Comparison of ENCODE assay signal across 8 cellular contexts in genomic region chr3:58217209-58217811, GRCh38. TPM values are rescaled to one million over a fixed set of nuclear protein-coding genes. Genes with fewer than 3 reads are reported as not detected.
A peak's percentile ranks its signal among the peaks of the same experiment; 100 is the strongest.
DNase-seq lines count a peak whose midpoint lies in the region; ATAC-seq, FAIRE-seq and TF ChIP-seq lines count a peak whose summit lies in the region.

No MANE protein-coding gene starts in this region.

- peaks cover 45% of the 10 kb centered on the region for H3K4me1 Mint-ChIP-seq in activated T-helper 2 cell treated with anti-CD3 and anti-CD28 coated beads, Interferon-gamma antibody, Interleukin-2, Interleukin-4, amounts not matched to agents 10 μg/mL and 5 μg/mL and 100 μg/mL, durations not matched to agents 14 hours and 24 hours and 36 hours (ENCODE audit: low read depth)

- intact Hi-C loops in activated T-helper 2 cell treated with anti-CD3 and anti-CD28 coated beads, Interferon-gamma antibody, Interleukin-2, Interleukin-4, amounts not matched to agents 10 μg/mL and 5 μg/mL and 100 μg/mL, durations not matched to agents 14 hours and 24 hours and 36 hours (cut with micrococcal nuclease): loop anchor here (1.0 to 5.0 kb wide), 3 partner anchors 19 to 40 kb away; partner anchors contain the start of gene ABHD6

- H3K27ac ChIP-seq in neuronal stem cell (replicated peaks; ENCODE audit: low read length): no peak overlapping the region
- peak overlapping the region in 2 of 4 donors; percentile 51 to 55 for H3K27ac ChIP-seq in tibial nerve

- H4K91ac ChIP-seq in neuronal stem cell (ENCODE audit: low read depth, low read length, poor library complexity): no peak overlapping the region

- peak; percentile 90 for TF ChIP-seq CTCF in GM12873 (IDR thresholded peaks at IDR 0.05; ENCODE audit: insufficient read depth, low read depth, low read length, missing control alignments)
- peak; percentile 90 for TF ChIP-seq CTCF in fibroblast of the aortic adventitia (IDR thresholded peaks at IDR 0.05; ENCODE audit: insufficient read depth, low read length)
- TF ChIP-seq CTCF in tibial nerve (IDR thresholded peaks at IDR 0.05): peak; percentile 67 to 81 (median 75)

- H3K79me1 ChIP-seq in neuronal stem cell (ENCODE audit: low read depth, low read length): no peaks in the 10 kb centered on the region

- no peaks in the 10 kb centered on the region for H3K36me3 Mint-ChIP-seq in activated T-helper 2 cell treated with anti-CD3 and anti-CD28 coated beads, Interferon-gamma antibody, Interleukin-2, Interleukin-4, amounts not matched to agents 10 μg/mL and 5 μg/mL and 100 μg/mL, durations not matched to agents 14 hours and 24 hours and 36 hours (ENCODE audit: low read depth)

- H3K27me3 Mint-ChIP-seq in activated T-helper 2 cell treated with anti-CD3 and anti-CD28 coated beads, Interferon-gamma antibody, Interleukin-2, Interleukin-4, amounts not matched to agents 10 μg/mL and 5 μg/mL and 100 μg/mL, durations not matched to agents 14 hours and 24 hours and 36 hours (ENCODE audit: low read depth): no peaks in the 10 kb centered on the region

- H3K14ac ChIP-seq in neuronal stem cell (ENCODE audit: low read length): peak overlapping the region; percentile 44

- H2AK5ac ChIP-seq in neuronal stem cell (ENCODE audit: low read depth, low read length): no peak overlapping the region

- H3K18ac ChIP-seq in neuronal stem cell (ENCODE audit: low read length): peak overlapping the region; percentile 72

- H2BK15ac ChIP-seq in neuronal stem cell (ENCODE audit: low read length): no peak overlapping the region

- H3K4me3 ChIP-seq in fibroblast of the aortic adventitia (ENCODE audit: low read depth, low read length) (no peak overlapping the region), neuronal stem cell (ENCODE audit: low read length in 2 of 2) (no peak overlapping the region), tibial nerve (no peak overlapping the region)

- H3K9me3 Mint-ChIP-seq in activated T-helper 2 cell treated with anti-CD3 and anti-CD28 coated beads, Interferon-gamma antibody, Interleukin-2, Interleukin-4, amounts not matched to agents 10 μg/mL and 5 μg/mL and 100 μg/mL, durations not matched to agents 14 hours and 24 hours and 36 hours: no peaks in the 10 kb centered on the region

- H3K4ac ChIP-seq in neuronal stem cell (ENCODE audit: low read length): no peak overlapping the region

- peaks cover 0 to 8% of the 10 kb centered on the region in 2 donors for H3K4me1 ChIP-seq in neuronal stem cell (ENCODE audit: control insufficient read depth in 2 of 2, insufficient read depth in 1 of 2, low read depth in 1 of 2, low read length in 2 of 2)
- peaks cover 0 to 17% (median 5%) of the 10 kb centered on the region in 4 donors for H3K4me1 ChIP-seq in tibial nerve

- no peak overlapping the region for H4K8ac ChIP-seq in neuronal stem cell (ENCODE audit: low read depth, low read length)

- no peak overlapping the region for H2BK120ac ChIP-seq in neuronal stem cell (ENCODE audit: low read depth, low read length)

- H3K27me3 ChIP-seq in neuronal stem cell (ENCODE audit: control insufficient read depth in 3 of 3, insufficient read depth in 3 of 3, low read depth in 1 of 3, low read length in 3 of 3): peaks cover 0 to 41% (median 7%) of the 10 kb centered on the region in 3 experiments
- H3K27me3 ChIP-seq in tibial nerve: no peaks in the 10 kb centered on the region

- no peak overlapping the region for H2AFZ ChIP-seq in neuronal stem cell (ENCODE audit: low read length)

- FAIRE-seq in RCC 7860 (lab: Jason Lieb, UNC): peak; percentile 44

- no peaks in the 10 kb centered on the region for H3K36me3 ChIP-seq in neuronal stem cell (replicated peaks in 1 of 2; ENCODE audit: control insufficient read depth in 2 of 2, insufficient read depth in 2 of 2, low read length in 2 of 2)
- no peaks in the 10 kb centered on the region for H3K36me3 ChIP-seq in tibial nerve

- no peak overlapping the region for H3K9ac ChIP-seq in neuronal stem cell (ENCODE audit: low read depth, low read length, poor library complexity)

- TF ChIP-seq POLR2A in tibial nerve (IDR thresholded peaks at IDR 0.05): no peak

- peak; percentile 34 for ATAC-seq in HG03520 (IDR thresholded peaks at IDR 0.05; ENCODE audit: unreplicated experiment)

- no peak overlapping the region for H2BK5ac ChIP-seq in neuronal stem cell (ENCODE audit: low read length)

- no peak overlapping the region for H3K4me2 ChIP-seq in neuronal stem cell (ENCODE audit: insufficient read depth, low read length, poor library complexity, severe bottlenecking)

- H3K27ac Mint-ChIP-seq in activated T-helper 2 cell treated with anti-CD3 and anti-CD28 coated beads, Interferon-gamma antibody, Interleukin-2, Interleukin-4, amounts not matched to agents 10 μg/mL and 5 μg/mL and 100 μg/mL, durations not matched to agents 14 hours and 24 hours and 36 hours: no peak overlapping the region

- H3K23ac ChIP-seq in neuronal stem cell (ENCODE audit: low read depth, low read length, poor library complexity): no peak overlapping the region

- H3K4me3 Mint-ChIP-seq in activated T-helper 2 cell treated with anti-CD3 and anti-CD28 coated beads, Interferon-gamma antibody, Interleukin-2, Interleukin-4, amounts not matched to agents 10 μg/mL and 5 μg/mL and 100 μg/mL, durations not matched to agents 14 hours and 24 hours and 36 hours (ENCODE audit: low read depth): no peak overlapping the region

- peak; percentile 69 for DNase-seq in 8988T
- DNase-seq in RCC 7860 (ENCODE audit: low spot score): peak; percentile 61
- peak; percentile 44 for DNase-seq in activated T-helper 2 cell treated with anti-CD3 and anti-CD28 coated beads, Interferon-gamma antibody, Interleukin-2, Interleukin-4, amounts not matched to agents 10 μg/mL and 5 μg/mL and 100 μg/mL, durations not matched to agents 14 hours and 24 hours and 36 hours (ENCODE audit: low spot score)
- peak; percentile 56 for DNase-seq in fibroblast of the aortic adventitia (ENCODE audit: low read depth)
- DNase-seq in neuronal stem cell (ENCODE audit: low spot score): peak; percentile 75
- DNase-seq in tibial nerve (ENCODE audit: low spot score in 2 of 2): peak; percentile 28 to 63

- no peaks in the 10 kb centered on the region for H3K9me3 ChIP-seq in neuronal stem cell (replicated peaks in 1 of 2; ENCODE audit: control insufficient read depth in 2 of 2, insufficient read depth in 1 of 2, low read depth in 1 of 2, low read length in 2 of 2)
- H3K9me3 ChIP-seq in tibial nerve: no peaks in the 10 kb centered on the region

- peak in 1 of 2 donors; percentile 47 for TF ChIP-seq EP300 in tibial nerve (IDR thresholded peaks at IDR 0.05)

- H2BK12ac ChIP-seq in neuronal stem cell (ENCODE audit: low read length): no peak overlapping the region

- WGBS in neuronal stem cell (ENCODE audit: extremely low coverage in 2 of 2, insufficient read length in 2 of 2, insufficient replicate concordance in 1 of 2), 2 donors: no CpG with 5 or more reads among the region's 15 CpGs
- 14 to 15% methylated on average over 15 of the region's 15 CpGs for WGBS in tibial nerve, 2 donors

RNA-seq across cellular contexts. Expression of gene DNASE1L3, which starts 6.5 kb away (rescaled TPM):
- total RNA-seq in activated T-helper 2 cell treated with anti-CD3 and anti-CD28 coated beads, Interferon-gamma antibody, Interleukin-2, Interleukin-4, amounts not matched to agents 10 μg/mL and 5 μg/mL and 100 μg/mL, durations not matched to agents 14 hours and 24 hours and 36 hours: not detected in 2 replicates
- total RNA-seq in fibroblast of the aortic adventitia (ENCODE audit: low replicate concordance) (not detected in 2 replicates), tibial nerve (10 to 100 TPM in 1 of 4 donors, 1 to 10 TPM in 2, under 1 TPM in 1; 0.39 to 12.9 (median 1.5) TPM)
- polyA plus RNA-seq in neuronal stem cell (2013, experiment 1 of 2): not detected
- not detected for polyA plus RNA-seq in neuronal stem cell (2013, experiment 2 of 2)

RNA-seq across cellular contexts. Expression of gene ABHD6, which starts 20.3 kb away (rescaled TPM):
- 26.4 and 28.2 TPM in 2 replicates for total RNA-seq in activated T-helper 2 cell treated with anti-CD3 and anti-CD28 coated beads, Interferon-gamma antibody, Interleukin-2, Interleukin-4, amounts not matched to agents 10 μg/mL and 5 μg/mL and 100 μg/mL, durations not matched to agents 14 hours and 24 hours and 36 hours
- total RNA-seq in fibroblast of the aortic adventitia (ENCODE audit: low replicate concordance) (5.5 and 14.0 TPM in 2 replicates), tibial nerve (10 to 100 TPM; 18.8 to 29.7 (median 19.5) TPM)
- polyA plus RNA-seq in neuronal stem cell (2013, experiment 1 of 2): 18.4 TPM
- polyA plus RNA-seq in neuronal stem cell (2013, experiment 2 of 2): 18.0 TPM
